8 cellular contexts compared by ENCODE assay signal in the genomic region with DNA sequence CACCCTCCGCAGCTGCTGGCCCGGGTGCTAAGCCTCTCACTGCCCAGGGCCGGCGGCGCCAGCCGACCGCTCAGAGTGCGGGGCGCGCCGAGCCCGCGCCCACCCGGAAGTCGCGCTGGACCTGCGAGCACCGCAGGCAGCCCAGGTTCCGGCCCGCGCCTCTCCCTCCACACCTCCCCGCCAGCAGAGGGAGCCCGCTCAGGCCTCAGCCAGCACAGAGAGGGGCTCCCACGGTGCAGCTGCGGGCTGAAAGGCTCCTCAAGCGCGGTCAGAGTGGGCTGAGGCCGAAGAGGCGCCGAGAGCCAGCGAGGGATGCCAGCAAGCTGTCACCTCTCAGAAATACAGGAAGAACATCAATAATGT.
DNase-seq lines count a peak whose midpoint lies in the region; ATAC-seq and TF ChIP-seq lines count a peak whose summit lies in the region.
"Not testable (repeated sequence)": the region's sequence is repeated elsewhere in the genome, so short reads cannot be mapped to it uniquely, and the experiment has no call there.

No MANE protein-coding gene starts in this region.

- WGBS in esophagus squamous epithelium, 2 donors: no CpG with 5 or more reads among the region's 31 CpGs

- H3K9me3 Mint-ChIP-seq in memory B cell; stimulated activated effector memory CD8-positive, alpha-beta T cell treated with anti-CD3 and anti-CD28 coated beads, Interleukin-12 subunit alpha, Interleukin-12 subunit beta, amount 100 ng/mL, for 72 hours: not testable (repeated sequence)

- not testable (repeated sequence) for TF ChIP-seq POLR2A in esophagus squamous epithelium (IDR thresholded peaks at IDR 0.05)

- H3K36me3 ChIP-seq in esophagus squamous epithelium: not testable (repeated sequence)

- H3K9me3 ChIP-seq in esophagus squamous epithelium: not testable (repeated sequence)

- H3K36me3 Mint-ChIP-seq in memory B cell; stimulated activated effector memory CD8-positive, alpha-beta T cell treated with anti-CD3 and anti-CD28 coated beads, Interleukin-12 subunit alpha, Interleukin-12 subunit beta, amount 100 ng/mL, for 72 hours: not testable (repeated sequence)

- not testable (repeated sequence) for DNase-seq in RWPE1 (ENCODE audit: low spot score); esophagus squamous epithelium (lab: John Stamatoyannopoulos, UW); memory B cell (ENCODE audit: low spot score in 2 of 2); stimulated activated effector memory CD8-positive, alpha-beta T cell treated with anti-CD3 and anti-CD28 coated beads, Interleukin-12 subunit alpha, Interleukin-12 subunit beta, amount 100 ng/mL, for 72 hours (ENCODE audit: low spot score in 2 of 2)
- peak; percentile 49 for DNase-seq in activated T-helper 9 cell treated with anti-CD3 and anti-CD28 coated beads, Interleukin-2, amount 50 U/mL, for 16 hours (ENCODE audit: low read depth)

- CTCF ChIA-PET in RWPE1 (lab: Yijun Ruan, JAX): not testable (repeated sequence)

- not testable (repeated sequence) for H3K27me3 ChIP-seq in esophagus squamous epithelium

- ATAC-seq in GM19467 (IDR thresholded peaks at IDR 0.05; ENCODE audit: unreplicated experiment) (peak; percentile 70), HG03139 (IDR thresholded peaks at IDR 0.05; ENCODE audit: unreplicated experiment) (peak; percentile 48), memory B cell (ENCODE audit: low read depth) (peak; percentile 85)
- ATAC-seq in stimulated activated effector memory CD8-positive, alpha-beta T cell treated with anti-CD3 and anti-CD28 coated beads, Interleukin-12 subunit alpha, Interleukin-12 subunit beta, amount 100 ng/mL, for 72 hours: peak; percentile 97

- H3K27ac ChIP-seq in C4-2B: peak overlapping the region; percentile 48; the same call in 1 of the 2 replicates
- H3K27ac ChIP-seq in RWPE1: peak overlapping the region; percentile 86
- H3K27ac ChIP-seq in esophagus squamous epithelium: peak overlapping the region; percentile 87 to 96 (median 92)

- not testable (repeated sequence) for H3K27me3 Mint-ChIP-seq in memory B cell

- H3K4me3 Mint-ChIP-seq in memory B cell: peak overlapping the region; percentile 55
- not testable (repeated sequence) for H3K4me3 Mint-ChIP-seq in stimulated activated effector memory CD8-positive, alpha-beta T cell treated with anti-CD3 and anti-CD28 coated beads, Interleukin-12 subunit alpha, Interleukin-12 subunit beta, amount 100 ng/mL, for 72 hours

- not testable (repeated sequence) for TF ChIP-seq CTCF in C4-2B (conservative IDR thresholded peaks at IDR 0.05); RWPE1 (conservative IDR thresholded peaks at IDR 0.05; ENCODE audit: low read depth); esophagus squamous epithelium (IDR thresholded peaks at IDR 0.05)

- not testable (repeated sequence) for H3K4me1 Mint-ChIP-seq in memory B cell; stimulated activated effector memory CD8-positive, alpha-beta T cell treated with anti-CD3 and anti-CD28 coated beads, Interleukin-12 subunit alpha, Interleukin-12 subunit beta, amount 100 ng/mL, for 72 hours

- H3K4me3 ChIP-seq in esophagus squamous epithelium: peak overlapping the region; percentile 50 to 76 (median 57)

- H3K27ac Mint-ChIP-seq in memory B cell; stimulated activated effector memory CD8-positive, alpha-beta T cell treated with anti-CD3 and anti-CD28 coated beads, Interleukin-12 subunit alpha, Interleukin-12 subunit beta, amount 100 ng/mL, for 72 hours: not testable (repeated sequence)

- POLR2A ChIA-PET in RWPE1 (lab: Yijun Ruan, JAX; ENCODE audit: low non-redundant PET): not testable (repeated sequence)

- intact Hi-C loops in esophagus squamous epithelium (cut with DNase I): not testable (repeated sequence)

- H3K4me1 ChIP-seq in esophagus squamous epithelium: peaks cover 0 to 20% (median 0%) of the 10 kb centered on the region in 3 donors
